ENCODE assay signal across 17 cellular contexts in the genomic region with DNA sequence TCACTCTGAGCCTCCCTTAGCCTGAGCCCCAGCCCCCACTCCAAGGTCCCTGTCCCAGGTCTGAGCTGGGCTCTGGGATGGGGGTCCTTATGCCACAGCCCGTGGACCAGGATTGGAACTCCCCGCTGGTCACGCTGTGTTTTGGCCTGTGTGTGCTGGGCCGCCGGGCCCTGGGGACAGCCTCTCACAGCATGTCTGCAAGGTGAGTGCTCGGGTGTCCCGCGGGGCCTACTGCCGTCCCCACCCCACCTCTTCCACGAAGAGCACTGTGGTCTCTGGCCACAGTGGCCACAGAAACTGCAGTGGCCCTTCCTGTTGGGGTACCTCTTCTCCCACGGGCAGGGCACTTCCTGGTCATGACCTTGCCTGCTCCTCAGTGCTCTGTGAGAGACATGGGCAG. TPM values are rescaled to one million over a fixed set of nuclear protein-coding genes. Genes with fewer than 3 reads are reported as not detected.
A peak's percentile ranks its signal among the peaks of the same experiment; 100 is the strongest.
DNase-seq lines count a peak whose midpoint lies in the region; ATAC-seq and TF ChIP-seq lines count a peak whose summit lies in the region.
"Had no signal": no experiment of that assay in that cellular context is flagged by ENCODE, and none has a peak within 500 bp of the region (broad histone marks: within the 10 kb centered on the region; RNA-seq: fewer than 3 reads in every experiment).

No MANE protein-coding gene starts in this region.

- H3K36me3 ChIP-seq in BLaER1, result peaks cover 76% of the 10 kb centered on the region

- intact Hi-C loops in activated CD8-positive, alpha-beta T cell treated with anti-CD3 and anti-CD28 coated beads for 36 hours (cut with micrococcal nuclease), result no loop called here
- intact Hi-C loops in MCF 10A (cut with micrococcal nuclease), result no loop called here

- no peak for ATAC-seq in activated CD8-positive, alpha-beta T cell treated with anti-CD3 and anti-CD28 coated beads, Interleukin-2, amount 10 ng/mL, durations not matched to agents 7 days and 5 days
- ATAC-seq in activated CD8-positive, alpha-beta T cell treated with anti-CD3 and anti-CD28 coated beads for 36 hours, result no peak
- ATAC-seq in natural killer cell treated with Interleukin-12 subunit alpha and Interleukin-12 subunit beta and Interleukin-15 and Interleukin-18, amount 100 ng/mL, for 72 hours, result no peak
- no peak for ATAC-seq in GM19455 (IDR thresholded peaks at IDR 0.05; ENCODE audit: unreplicated experiment)
- ATAC-seq: Panc1 had no signal

- 0 out of 2 replicates have a peak overlapping the region, but pooled peaks have one; percentile 4 for H3K9ac ChIP-seq in BLaER1

- no peak overlapping the region for H3K4me3 Mint-ChIP-seq in activated CD8-positive, alpha-beta T cell treated with anti-CD3 and anti-CD28 coated beads, Interleukin-2, amount 10 ng/mL, durations not matched to agents 7 days and 5 days
- H3K4me3 Mint-ChIP-seq in activated CD8-positive, alpha-beta T cell treated with anti-CD3 and anti-CD28 coated beads for 36 hours, result no peak overlapping the region
- peak overlapping the region; percentile 44 for H3K4me3 Mint-ChIP-seq in natural killer cell treated with Interleukin-12 subunit alpha and Interleukin-12 subunit beta and Interleukin-15 and Interleukin-18, amount 100 ng/mL, for 72 hours
- H3K4me3 Mint-ChIP-seq in MCF 10A (ENCODE audit: unreplicated experiment), result no peak overlapping the region

- no TSS peak for BruUV-seq in MCF 10A (replicated peaks; lab: Mats Ljungman, UMichigan)

- no peaks in the 10 kb centered on the region for H3K9me3 ChIP-seq in BLaER1
- H3K9me3 ChIP-seq: Caco-2, MG63 had no signal

- POLR2A ChIA-PET in activated CD8-positive, alpha-beta T cell treated with anti-CD3 and anti-CD28 coated beads, Interleukin-2, amount 10 ng/mL, durations not matched to agents 7 days and 5 days (lab: Charles Lee), result interaction anchor here (1.0 kb wide), 2 partner anchors 8 to 19 kb away, joined by 3 to 4 read pairs; partner anchors contain the start of gene PCNX3
- POLR2A ChIA-PET in activated CD8-positive, alpha-beta T cell treated with anti-CD3 and anti-CD28 coated beads for 36 hours (lab: Charles Lee), result interaction anchor here (23.0 kb wide), 1 partner anchor 24 kb away, joined by 320 read pairs; the partner anchor contains the start of gene RELA
- POLR2A ChIA-PET in MCF 10A (lab: Yijun Ruan, JAX), result no interaction called here

- no peak overlapping the region for H3K4me3 ChIP-seq in BLaER1
- H3K4me3 ChIP-seq: MG63 had no signal

- peaks cover 57% of the 10 kb centered on the region for H3K4me1 ChIP-seq in BLaER1
- H3K4me1 ChIP-seq: Caco-2 had no signal

- H3K9me3 Mint-ChIP-seq in activated CD8-positive, alpha-beta T cell treated with anti-CD3 and anti-CD28 coated beads, Interleukin-2, amount 10 ng/mL, durations not matched to agents 7 days and 5 days (ENCODE audit: insufficient read depth), result no peaks in the 10 kb centered on the region
- H3K9me3 Mint-ChIP-seq in activated CD8-positive, alpha-beta T cell treated with anti-CD3 and anti-CD28 coated beads for 36 hours, result no peaks in the 10 kb centered on the region
- H3K9me3 Mint-ChIP-seq in natural killer cell treated with Interleukin-12 subunit alpha and Interleukin-12 subunit beta and Interleukin-15 and Interleukin-18, amount 100 ng/mL, for 72 hours, result no peaks in the 10 kb centered on the region
- H3K9me3 Mint-ChIP-seq in MCF 10A (ENCODE audit: unreplicated experiment), result no peaks in the 10 kb centered on the region

- CTCF ChIA-PET in activated CD8-positive, alpha-beta T cell treated with anti-CD3 and anti-CD28 coated beads, Interleukin-2, amount 10 ng/mL, durations not matched to agents 7 days and 5 days (lab: Charles Lee), result interaction anchor here (1.7 kb wide), 1 partner anchor 8 kb away, joined by 5 read pairs; no protein-coding TSS in a partner anchor
- CTCF ChIA-PET in activated CD8-positive, alpha-beta T cell treated with anti-CD3 and anti-CD28 coated beads for 36 hours (lab: Charles Lee), result no interaction called here
- CTCF ChIA-PET in MCF 10A (lab: Yijun Ruan, JAX), result no interaction called here

- H3K27me3 ChIP-seq in BLaER1, result no peaks in the 10 kb centered on the region
- H3K27me3 ChIP-seq: MG63 had no signal

- DNase-seq in activated CD8-positive, alpha-beta T cell treated with anti-CD3 and anti-CD28 coated beads, Interleukin-2, amount 10 ng/mL, durations not matched to agents 7 days and 5 days, result no peak
- no peak for DNase-seq in activated CD8-positive, alpha-beta T cell treated with anti-CD3 and anti-CD28 coated beads for 36 hours
- no peak for DNase-seq in natural killer cell treated with Interleukin-12 subunit alpha and Interleukin-12 subunit beta and Interleukin-15 and Interleukin-18, amount 100 ng/mL, for 72 hours (ENCODE audit: low spot score)
- no peak for DNase-seq in MCF 10A (ENCODE audit: unreplicated experiment)
- DNase-seq: Caco-2, DMS153, H7, MG63, NCI-H1092, NCI-H2081 treated with DMSO at 0.1 percent for 48 hours, NCI-H510A treated with DMSO at 0.1 percent for 48 hours, NCI-H82 had no signal

- H3K27ac ChIP-seq in BLaER1 (peak overlapping the region; percentile 60), VCaP (0 out of 2 replicates have a peak overlapping the region, but pooled peaks have one; percentile 1)
- H3K27ac ChIP-seq: C4-2B had no signal

- H3K4me2 ChIP-seq in BLaER1, result peak overlapping the region; percentile 60

- TF ChIP-seq CTCF in activated CD8-positive, alpha-beta T cell treated with anti-CD3 and anti-CD28 coated beads for 36 hours (IDR thresholded peaks at IDR 0.05), result no peak
- no peak for TF ChIP-seq CTCF in VCaP (conservative IDR thresholded peaks at IDR 0.05)
- no peak for TF ChIP-seq CTCF in MCF 10A (IDR thresholded peaks at IDR 0.05; ENCODE audit: unreplicated experiment)

- H3K36me3 Mint-ChIP-seq in activated CD8-positive, alpha-beta T cell treated with anti-CD3 and anti-CD28 coated beads, Interleukin-2, amount 10 ng/mL, durations not matched to agents 7 days and 5 days (ENCODE audit: low read depth), result peaks cover 45% of the 10 kb centered on the region
- H3K36me3 Mint-ChIP-seq in activated CD8-positive, alpha-beta T cell treated with anti-CD3 and anti-CD28 coated beads for 36 hours (ENCODE audit: low read depth), result peaks cover 25% of the 10 kb centered on the region
- H3K36me3 Mint-ChIP-seq in natural killer cell treated with Interleukin-12 subunit alpha and Interleukin-12 subunit beta and Interleukin-15 and Interleukin-18, amount 100 ng/mL, for 72 hours, result no peaks in the 10 kb centered on the region
- H3K36me3 Mint-ChIP-seq in MCF 10A (ENCODE audit: insufficient read depth, unreplicated experiment), result peaks cover 50% of the 10 kb centered on the region

- H3K27me3 Mint-ChIP-seq in activated CD8-positive, alpha-beta T cell treated with anti-CD3 and anti-CD28 coated beads, Interleukin-2, amount 10 ng/mL, durations not matched to agents 7 days and 5 days (ENCODE audit: low read depth), result no peaks in the 10 kb centered on the region
- no peaks in the 10 kb centered on the region for H3K27me3 Mint-ChIP-seq in activated CD8-positive, alpha-beta T cell treated with anti-CD3 and anti-CD28 coated beads for 36 hours
- no peaks in the 10 kb centered on the region for H3K27me3 Mint-ChIP-seq in natural killer cell treated with Interleukin-12 subunit alpha and Interleukin-12 subunit beta and Interleukin-15 and Interleukin-18, amount 100 ng/mL, for 72 hours
- H3K27me3 Mint-ChIP-seq in MCF 10A (ENCODE audit: insufficient read depth, unreplicated experiment), result no peaks in the 10 kb centered on the region

- no peaks in the 10 kb centered on the region for H4K20me1 ChIP-seq in BLaER1

- H3K27ac Mint-ChIP-seq in activated CD8-positive, alpha-beta T cell treated with anti-CD3 and anti-CD28 coated beads, Interleukin-2, amount 10 ng/mL, durations not matched to agents 7 days and 5 days, result peak overlapping the region; percentile 86
- H3K27ac Mint-ChIP-seq in activated CD8-positive, alpha-beta T cell treated with anti-CD3 and anti-CD28 coated beads for 36 hours, result no peak overlapping the region
- H3K27ac Mint-ChIP-seq in natural killer cell treated with Interleukin-12 subunit alpha and Interleukin-12 subunit beta and Interleukin-15 and Interleukin-18, amount 100 ng/mL, for 72 hours, result peak overlapping the region; percentile 75 to 95
- H3K27ac Mint-ChIP-seq in MCF 10A (ENCODE audit: low read depth, unreplicated experiment), result no peak overlapping the region

- peaks cover 46% of the 10 kb centered on the region for H3K4me1 Mint-ChIP-seq in activated CD8-positive, alpha-beta T cell treated with anti-CD3 and anti-CD28 coated beads, Interleukin-2, amount 10 ng/mL, durations not matched to agents 7 days and 5 days (ENCODE audit: low read depth)
- peaks cover 18% of the 10 kb centered on the region for H3K4me1 Mint-ChIP-seq in activated CD8-positive, alpha-beta T cell treated with anti-CD3 and anti-CD28 coated beads for 36 hours (ENCODE audit: low read depth)
- H3K4me1 Mint-ChIP-seq in natural killer cell treated with Interleukin-12 subunit alpha and Interleukin-12 subunit beta and Interleukin-15 and Interleukin-18, amount 100 ng/mL, for 72 hours (ENCODE audit: low read depth in 2 of 2), result peaks cover 31 to 37% of the 10 kb centered on the region in 2 donors
- peaks cover 6% of the 10 kb centered on the region for H3K4me1 Mint-ChIP-seq in MCF 10A (ENCODE audit: insufficient read depth, unreplicated experiment)

RNA-seq across cellular contexts. Expression of gene SIPA1, which starts 3.5 kb away (rescaled TPM):
- 100 to 1,000 TPM; 245 to 274 TPM for total RNA-seq in activated CD8-positive, alpha-beta T cell treated with anti-CD3 and anti-CD28 coated beads, Interleukin-2, amount 10 ng/mL, durations not matched to agents 7 days and 5 days
- total RNA-seq in activated CD8-positive, alpha-beta T cell treated with anti-CD3 and anti-CD28 coated beads for 36 hours, result 100 to 1,000 TPM; 172 to 180 TPM
- 100 to 1,000 TPM; 139 to 140 TPM for total RNA-seq in natural killer cell treated with Interleukin-12 subunit alpha and Interleukin-12 subunit beta and Interleukin-15 and Interleukin-18, amount 100 ng/mL, for 72 hours
- 4.9 TPM in 2 replicates for total RNA-seq in MCF 10A (2022)

RNA-seq across cellular contexts. Expression of gene PCNX3, which starts 18.9 kb away (rescaled TPM):
- total RNA-seq in activated CD8-positive, alpha-beta T cell treated with anti-CD3 and anti-CD28 coated beads, Interleukin-2, amount 10 ng/mL, durations not matched to agents 7 days and 5 days, result 10 to 100 TPM; 50.1 to 54.8 TPM
- total RNA-seq in activated CD8-positive, alpha-beta T cell treated with anti-CD3 and anti-CD28 coated beads for 36 hours, result 10 to 100 TPM; 34.3 to 34.4 TPM
- 10 to 100 TPM; 65.1 to 96.9 TPM for total RNA-seq in natural killer cell treated with Interleukin-12 subunit alpha and Interleukin-12 subunit beta and Interleukin-15 and Interleukin-18, amount 100 ng/mL, for 72 hours
- 40.9 and 45.8 TPM in 2 replicates for total RNA-seq in MCF 10A (2022)

RNA-seq across cellular contexts. Expression of gene MAP3K11, which starts 20.4 kb away (rescaled TPM):
- total RNA-seq in activated CD8-positive, alpha-beta T cell treated with anti-CD3 and anti-CD28 coated beads, Interleukin-2, amount 10 ng/mL, durations not matched to agents 7 days and 5 days, result 10 to 100 TPM; 56.7 to 66.5 TPM
- total RNA-seq in activated CD8-positive, alpha-beta T cell treated with anti-CD3 and anti-CD28 coated beads for 36 hours, result 10 to 100 TPM; 40.3 to 45.6 TPM
- 10 to 100 TPM; 81.1 to 83.3 TPM for total RNA-seq in natural killer cell treated with Interleukin-12 subunit alpha and Interleukin-12 subunit beta and Interleukin-15 and Interleukin-18, amount 100 ng/mL, for 72 hours
- 35.2 and 39.7 TPM in 2 replicates for total RNA-seq in MCF 10A (2022)

RNA-seq across cellular contexts. Expression of gene RELA, which starts 28.3 kb away (rescaled TPM):
- total RNA-seq in activated CD8-positive, alpha-beta T cell treated with anti-CD3 and anti-CD28 coated beads, Interleukin-2, amount 10 ng/mL, durations not matched to agents 7 days and 5 days, result 10 to 100 TPM; 72.5 to 82.4 TPM
- 10 to 100 TPM; 65.6 to 72.5 TPM for total RNA-seq in activated CD8-positive, alpha-beta T cell treated with anti-CD3 and anti-CD28 coated beads for 36 hours
- 10 to 100 TPM; 85.2 to 96.4 TPM for total RNA-seq in natural killer cell treated with Interleukin-12 subunit alpha and Interleukin-12 subunit beta and Interleukin-15 and Interleukin-18, amount 100 ng/mL, for 72 hours
- 82.1 and 83.0 TPM in 2 replicates for total RNA-seq in MCF 10A (2022)

RNA-seq across cellular contexts. Expression of gene KCNK7, which starts 38.8 kb away (rescaled TPM):
- total RNA-seq in activated CD8-positive, alpha-beta T cell treated with anti-CD3 and anti-CD28 coated beads, Interleukin-2, amount 10 ng/mL, durations not matched to agents 7 days and 5 days, result under 1 TPM; 0.95 to 0.99 TPM
- total RNA-seq in activated CD8-positive, alpha-beta T cell treated with anti-CD3 and anti-CD28 coated beads for 36 hours, result under 1 TPM in 1 of 2 experiments, not detected in 1; 0.77 TPM
- total RNA-seq in natural killer cell treated with Interleukin-12 subunit alpha and Interleukin-12 subunit beta and Interleukin-15 and Interleukin-18, amount 100 ng/mL, for 72 hours, result 1 to 10 TPM; 2.3 to 2.8 TPM
- 0.25 TPM in 1 of 2 replicates, not detected in the other for total RNA-seq in MCF 10A (2022)
- total RNA-seq: H7 had no signal

Comparison
In these comparisons a context has a peak if more than half of its experiments do, and no peak if none do; other contexts are left out.
1. H3K27ac Mint-ChIP-seq: peak in activated CD8-positive, alpha-beta T cell treated with anti-CD3 and anti-CD28 coated beads, Interleukin-2, amount 10 ng/mL, durations not matched to agents 7 days and 5 days (single experiment) and natural killer cell treated with Interleukin-12 subunit alpha and Interleukin-12 subunit beta and Interleukin-15 and Interleukin-18, amount 100 ng/mL, for 72 hours (2 of 2); none in activated CD8-positive, alpha-beta T cell treated with anti-CD3 and anti-CD28 coated beads for 36 hours (single experiment) and MCF 10A (single experiment).
2. RNA of gene SIPA1, which starts 3.5 kb away (total RNA-seq): 245 to 274 TPM in activated CD8-positive, alpha-beta T cell treated with anti-CD3 and anti-CD28 coated beads, Interleukin-2, amount 10 ng/mL, durations not matched to agents 7 days and 5 days, 172 to 180 TPM in activated CD8-positive, alpha-beta T cell treated with anti-CD3 and anti-CD28 coated beads for 36 hours and 139 to 140 TPM in natural killer cell treated with Interleukin-12 subunit alpha and Interleukin-12 subunit beta and Interleukin-15 and Interleukin-18, amount 100 ng/mL, for 72 hours; 4.9 TPM in MCF 10A; every median in the first group is over 10 times any median in the second.